11 cellular contexts compared by ENCODE assay signal in the genomic region with DNA sequence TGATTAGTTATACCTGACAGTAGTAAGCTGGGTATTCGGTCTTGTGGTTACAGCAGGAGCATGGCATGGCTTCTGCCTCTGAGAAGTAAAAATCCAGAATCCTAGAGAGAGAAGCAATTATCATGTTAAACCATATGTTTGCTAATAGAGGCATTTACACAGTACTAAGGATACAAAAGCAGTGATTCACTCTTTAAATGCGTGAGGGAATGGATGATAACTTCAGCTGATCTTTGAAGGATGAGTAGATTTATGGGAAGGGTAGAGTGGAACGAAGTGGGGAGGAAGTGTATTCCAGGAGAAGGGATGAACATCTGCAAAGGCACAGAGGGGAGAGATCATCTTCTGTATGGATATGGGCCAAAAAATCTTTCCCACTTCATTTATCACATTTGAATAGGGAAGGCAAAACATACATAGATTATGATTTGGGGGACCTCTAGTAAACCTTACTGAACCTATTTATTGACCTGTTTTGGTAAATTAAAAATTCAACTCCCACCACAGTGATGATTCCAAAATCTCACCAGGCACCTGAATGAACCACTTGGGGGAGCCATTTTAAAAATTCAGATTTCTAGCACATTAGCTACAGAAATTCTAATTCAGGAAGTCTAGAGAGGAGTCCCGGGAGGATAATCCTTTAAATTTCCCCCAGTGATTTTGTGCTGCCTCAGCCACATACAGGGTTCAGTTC. TPM values are rescaled to one million over a fixed set of nuclear protein-coding genes. Genes with fewer than 3 reads are reported as not detected.
DNase-seq lines count a peak whose midpoint lies in the region; ATAC-seq and TF ChIP-seq lines count a peak whose summit lies in the region.
"Had no signal": no experiment of that assay in that cellular context is flagged by ENCODE, and none has a peak within 500 bp of the region (broad histone marks: within the 10 kb centered on the region; RNA-seq: fewer than 3 reads in every experiment).

No MANE protein-coding gene starts in this region.

- no peaks in the 10 kb centered on the region for H3K79me2 ChIP-seq in neural progenitor cell (ENCODE audit: low read depth)

- 63 to 71% (median 64%) methylated on average over 4 of the region's 4 CpGs for WGBS in psoas muscle, 3 donors

- H3K27ac Mint-ChIP-seq in neural progenitor cell, result peak overlapping the region; percentile 19
- H3K27ac Mint-ChIP-seq: activated T-cell treated with anti-CD3 and anti-CD28 coated beads, Interleukin-2, amount 50 U/mL, for 24 hours had no signal

- DNase-seq in Panc1 (ENCODE audit: low read depth, low spot score), result no peak
- no peak for DNase-seq in neural progenitor cell (ENCODE audit: low spot score)
- no peak for DNase-seq in psoas muscle
- DNase-seq in SKM-1 (lab: John Stamatoyannopoulos, UW; ENCODE audit: unreplicated experiment), result no peak
- no peak for DNase-seq in globus pallidus (ENCODE audit: low spot score)
- DNase-seq: activated T-cell treated with anti-CD3 and anti-CD28 coated beads, Interleukin-2, amount 50 U/mL, for 24 hours; heart right ventricle; NCI-H510A; uterus had no signal

- no peaks in the 10 kb centered on the region for H3K27me3 Mint-ChIP-seq in neural progenitor cell (ENCODE audit: insufficient read depth, low read depth)

- H3K27me3 ChIP-seq in Panc1 (ENCODE audit: control insufficient read depth, insufficient read depth, low read length) (no peaks in the 10 kb centered on the region), neural progenitor cell (no peaks in the 10 kb centered on the region), psoas muscle (ENCODE audit: insufficient read depth in 3 of 3, low read length in 2 of 3) (no peaks in the 10 kb centered on the region)
- H3K27me3 ChIP-seq: heart right ventricle, uterus had no signal

- no peak overlapping the region for H2AFZ ChIP-seq in neural progenitor cell (replicated peaks)

- no peaks in the 10 kb centered on the region for H4K20me1 ChIP-seq in neural progenitor cell (ENCODE audit: low read depth)

- H3K4me1 Mint-ChIP-seq in neural progenitor cell, result peaks cover 4% of the 10 kb centered on the region

- intact Hi-C loops in Panc1 (cut with micrococcal nuclease; ENCODE audit: unreplicated experiment), result no loop called here
- intact Hi-C loops in psoas muscle (cut with DNase I), result no loop called here

- H3K9me3 Mint-ChIP-seq in neural progenitor cell, result peaks cover 3% of the 10 kb centered on the region
- H3K9me3 Mint-ChIP-seq: activated T-cell treated with anti-CD3 and anti-CD28 coated beads, Interleukin-2, amount 50 U/mL, for 24 hours had no signal

- H3K9ac ChIP-seq in neural progenitor cell, result no peak overlapping the region

- in situ Hi-C loops in Panc1 (cut with HindIII; ENCODE audit: low pct_unique_long_range_greater_than_20kb, low sequenced_read_pairs), result no loop called here

- H3F3A ChIP-seq in neural progenitor cell (ENCODE audit: low read depth), result no peaks in the 10 kb centered on the region

- H3K4me1 ChIP-seq in Panc1 (ENCODE audit: control insufficient read depth, insufficient read depth, low read length) (no peaks in the 10 kb centered on the region), neural progenitor cell (no peaks in the 10 kb centered on the region), psoas muscle (no peaks in the 10 kb centered on the region)
- H3K4me1 ChIP-seq: uterus had no signal

- H3K4me3 Mint-ChIP-seq in neural progenitor cell, result no peak overlapping the region
- H3K4me3 Mint-ChIP-seq: activated T-cell treated with anti-CD3 and anti-CD28 coated beads, Interleukin-2, amount 50 U/mL, for 24 hours had no signal

- H3K4me3 ChIP-seq in Panc1 (ENCODE audit: low read depth in 2 of 2, low read length in 2 of 2) (no peak overlapping the region), neural progenitor cell (no peak overlapping the region), psoas muscle (no peak overlapping the region)
- H3K4me3 ChIP-seq: heart right ventricle, uterus had no signal

- no peak overlapping the region for H3K4me2 ChIP-seq in neural progenitor cell

- ATAC-seq in GM18867 (IDR thresholded peaks at IDR 0.05; ENCODE audit: unreplicated experiment) (peak; percentile 26), HG02798 (IDR thresholded peaks at IDR 0.05; ENCODE audit: poor library complexity, unreplicated experiment) (peak; percentile 30), Panc1 (no peak), psoas muscle (no peak)
- ATAC-seq: heart right ventricle had no signal

- BruUV-seq in Panc1 (replicated peaks; lab: Mats Ljungman, UMichigan), result no TSS peak

- CTCF ChIA-PET in Panc1 (lab: Charles Lee), result interaction anchor here (0.9 kb wide), 1 partner anchor 413 kb away, joined by 4 read pairs; no protein-coding TSS in a partner anchor

- no peak overlapping the region for H3K27ac ChIP-seq in Panc1 (ENCODE audit: low read length)
- H3K27ac ChIP-seq in neural progenitor cell, result no peak overlapping the region
- no peak overlapping the region for H3K27ac ChIP-seq in psoas muscle
- H3K27ac ChIP-seq: heart right ventricle, uterus had no signal

- H3K9me3 ChIP-seq in Panc1 (ENCODE audit: control insufficient read depth, insufficient read depth, low read depth, low read length) (no peaks in the 10 kb centered on the region), neural progenitor cell (ENCODE audit: low read depth) (no peaks in the 10 kb centered on the region), psoas muscle (no peaks in the 10 kb centered on the region)
- H3K9me3 ChIP-seq: heart right ventricle, uterus had no signal

- peak; percentile 66; the same call in 1 of the 2 replicates for TF ChIP-seq CTCF in Panc1 (IDR thresholded peaks at IDR 0.05)
- peak; percentile 53 for TF ChIP-seq CTCF in neural progenitor cell (IDR thresholded peaks at IDR 0.05)
- TF ChIP-seq CTCF in psoas muscle (IDR thresholded peaks at IDR 0.05), result no peak

- H3K36me3 Mint-ChIP-seq in neural progenitor cell, result peaks cover 6% of the 10 kb centered on the region

- POLR2A ChIA-PET in Panc1 (lab: Charles Lee), result no interaction called here

- H3K36me3 ChIP-seq in Panc1 (ENCODE audit: control insufficient read depth, insufficient read depth, low read length) (no peaks in the 10 kb centered on the region), neural progenitor cell (no peaks in the 10 kb centered on the region), psoas muscle (ENCODE audit: insufficient read depth in 1 of 2, low read depth in 1 of 2) (no peaks in the 10 kb centered on the region)
- H3K36me3 ChIP-seq: heart right ventricle, uterus had no signal

RNA-seq across cellular contexts. Expression of gene IGSF10, which starts 35.1 kb away (rescaled TPM):
- total RNA-seq in Panc1 (2021; ENCODE audit: unreplicated experiment), result 0.10 TPM
- 0.04 TPM for polyA plus RNA-seq in Panc1 (2012; ENCODE audit: insufficient read length)
- total RNA-seq in neural progenitor cell (ENCODE audit: low replicate concordance), result 0.15 and 0.22 TPM in 2 replicates
- total RNA-seq in psoas muscle, result 1 to 10 TPM in 1 of 4 donors, under 1 TPM in 3; 0.06 to 1.3 (median 0.37) TPM
- polyA plus RNA-seq in psoas muscle, result under 1 TPM in 2 of 3 donors, not detected in 1; 0.04 to 0.23 TPM

RNA-seq across cellular contexts. Expression of gene P2RY12, which starts 41.2 kb away (rescaled TPM):
- total RNA-seq in Panc1 (2021; ENCODE audit: unreplicated experiment) (not detected), neural progenitor cell (ENCODE audit: low replicate concordance) (not detected in 2 replicates), psoas muscle (1 to 10 TPM in 1 of 4 donors, under 1 TPM in 3; 0.25 to 1.1 (median 0.56) TPM)
- not detected for polyA plus RNA-seq in Panc1 (2012; ENCODE audit: insufficient read length)
- polyA plus RNA-seq in psoas muscle, result under 1 TPM in 2 of 3 donors, not detected in 1; 0.13 to 0.14 TPM

Comparison
In these comparisons a context has a peak if more than half of its experiments do, and no peak if none do; other contexts are left out.
1. ATAC-seq: peak in GM18867 (single experiment) and HG02798 (single experiment); none in Panc1 (single experiment) and psoas muscle (0 of 4).